In genomic region chr12:14238224-14238792, GRCh38 we compare ENCODE assay signal across 1 cellular context.
TF ChIP-seq lines count a peak whose summit lies in the region.

No MANE protein-coding gene starts in this region.

TF ChIP-seq in GM12878, 131 proteins besides CTCF, POLR2A, EP300 and RAD21 (continued from another document):
- TF ChIP-seq NKRF (conservative IDR thresholded peaks at IDR 0.05) (no peak), SKIL (IDR thresholded peaks at IDR 0.05; ENCODE audit: low read depth, poor library complexity, severe bottlenecking) (no peak), HDGF (IDR thresholded peaks at IDR 0.05) (no peak), ATF7 (IDR thresholded peaks at IDR 0.05; ENCODE audit: low read depth) (no peak), ZBTB40 (IDR thresholded peaks at IDR 0.05; ENCODE audit: borderline replicate concordance) (no peak), ZNF592 (IDR thresholded peaks at IDR 0.05) (peak; percentile 41; the same call in 1 of the 2 replicates), ETV6 (conservative IDR thresholded peaks at IDR 0.05 in 1 of 2, IDR thresholded peaks at IDR 0.05 in 1 of 2; ENCODE audit: borderline replicate concordance in 1 of 2, low read depth in 1 of 2) (no peak), ZBTB4 (CRISPR knock-in tag; IDR thresholded peaks at IDR 0.05) (no peak), NR2F1 (conservative IDR thresholded peaks at IDR 0.05) (no peak), E2F4 (IDR thresholded peaks at IDR 0.05; ENCODE audit: low read depth, low read length) (no peak), ZNF622 (IDR thresholded peaks at IDR 0.05) (no peak)
